16 cellular contexts compared by ENCODE assay signal in the genomic region with DNA sequence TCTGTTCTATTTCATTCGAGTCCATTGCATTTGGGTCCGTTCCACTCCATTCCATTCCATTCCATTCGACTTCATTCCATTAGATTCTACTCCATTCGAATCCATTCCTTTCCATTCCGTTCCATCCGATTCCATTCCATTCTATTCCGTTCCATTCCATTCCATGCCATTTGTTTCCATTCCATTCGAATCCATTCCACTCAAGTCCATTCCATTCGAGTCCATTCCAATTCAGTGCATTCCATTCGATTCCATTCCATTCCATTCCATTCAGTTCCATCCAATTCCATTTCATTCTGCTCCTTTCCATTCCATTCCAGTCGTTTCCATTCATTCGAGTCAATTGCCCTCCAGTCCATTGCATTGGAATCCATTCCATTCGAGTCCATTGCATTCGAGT.
DNase-seq lines count a peak whose midpoint lies in the region; ATAC-seq, FAIRE-seq and TF ChIP-seq lines count a peak whose summit lies in the region.
"Had no signal": no experiment of that assay in that cellular context is flagged by ENCODE, and none has a peak within 500 bp of the region (broad histone marks: within the 10 kb centered on the region; RNA-seq: fewer than 3 reads in every experiment).

No MANE protein-coding gene starts in this region.

- no peak for TF ChIP-seq RAD21 in IMR-90 (IDR thresholded peaks at IDR 0.05; ENCODE audit: low read length)

- H3K4me2 ChIP-seq in IMR-90 (ENCODE audit: low read depth, low read length), result no peak overlapping the region
- H3K4me2 ChIP-seq: BLaER1 treated with 17β-estradiol and CSF1 and Interleukin-3, amounts not matched to agents 10 nM and 100 nM had no signal

- no peaks in the 10 kb centered on the region for H3K4me1 ChIP-seq in IMR-90 (ENCODE audit: control insufficient read depth, insufficient read depth, low read length)
- no peaks in the 10 kb centered on the region for H3K4me1 ChIP-seq in lower lobe of right lung
- H3K4me1 ChIP-seq in upper lobe of right lung, result no peaks in the 10 kb centered on the region
- H3K4me1 ChIP-seq: BLaER1 treated with 17β-estradiol and CSF1 and Interleukin-3, amounts not matched to agents 10 nM and 100 nM had no signal

- H3K9me3 ChIP-seq in IMR-90 (ENCODE audit: control insufficient read depth, insufficient read depth, low read length), result peaks cover 35% of the 10 kb centered on the region
- no peaks in the 10 kb centered on the region for H3K9me3 ChIP-seq in lower lobe of right lung
- H3K9me3 ChIP-seq in upper lobe of right lung, result peaks cover 34% of the 10 kb centered on the region
- H3K9me3 ChIP-seq: BLaER1 treated with 17β-estradiol and CSF1 and Interleukin-3, amounts not matched to agents 10 nM and 100 nM had no signal

- no peak overlapping the region for H4K8ac ChIP-seq in IMR-90 (ENCODE audit: low read depth in 2 of 2, low read length in 2 of 2)

- no peaks in the 10 kb centered on the region for H3K4me1 Mint-ChIP-seq in osteocyte (ENCODE audit: unreplicated experiment)
- H3K4me1 Mint-ChIP-seq: H9 had no signal

- H3K14ac ChIP-seq in IMR-90 (replicated peaks; ENCODE audit: low read depth, low read length), result no peak overlapping the region

- no TSS peak for BruUV-seq in IMR-90 (replicated peaks; lab: Mats Ljungman, UMichigan)

- TF ChIP-seq CTCF in IMR-90 (conservative IDR thresholded peaks at IDR 0.05; ENCODE audit: low read depth, low read length) (no peak), bronchial epithelial cell (IDR thresholded peaks at IDR 0.05; ENCODE audit: insufficient read depth, low read length, severe bottlenecking) (no peak), lower lobe of right lung (IDR thresholded peaks at IDR 0.05) (no peak), upper lobe of right lung (IDR thresholded peaks at IDR 0.05) (no peak), osteocyte (IDR thresholded peaks at IDR 0.05) (no peak)

- H3K27me3 ChIP-seq in IMR-90 (ENCODE audit: control insufficient read depth, insufficient read depth, low read length), result no peaks in the 10 kb centered on the region
- no peaks in the 10 kb centered on the region for H3K27me3 ChIP-seq in bronchial epithelial cell (ENCODE audit: control insufficient read depth, insufficient read depth, low read length)
- no peaks in the 10 kb centered on the region for H3K27me3 ChIP-seq in lower lobe of right lung (ENCODE audit: low read depth)
- no peaks in the 10 kb centered on the region for H3K27me3 ChIP-seq in upper lobe of right lung
- H3K27me3 ChIP-seq: BLaER1 treated with 17β-estradiol and CSF1 and Interleukin-3, amounts not matched to agents 10 nM and 100 nM had no signal

- H3K27me3 Mint-ChIP-seq in osteocyte (ENCODE audit: unreplicated experiment), result no peaks in the 10 kb centered on the region

- H3K4me3 ChIP-seq in IMR-90 (ENCODE audit: insufficient read depth, low read depth, low read length) (no peak overlapping the region), bronchial epithelial cell (ENCODE audit: low read depth, low read length) (no peak overlapping the region), lower lobe of right lung (no peak overlapping the region), upper lobe of right lung (no peak overlapping the region)

- no peak overlapping the region for H3K9ac ChIP-seq in IMR-90 (ENCODE audit: low read depth, low read length)
- H3K9ac ChIP-seq: BLaER1 treated with 17β-estradiol and CSF1 and Interleukin-3, amounts not matched to agents 10 nM and 100 nM had no signal

- no peak overlapping the region for H2BK20ac ChIP-seq in IMR-90 (ENCODE audit: low read depth, low read length)

- H2AK5ac ChIP-seq in IMR-90 (ENCODE audit: low read depth, low read length), result no peak overlapping the region

- no peak overlapping the region for H3K18ac ChIP-seq in IMR-90 (ENCODE audit: low read depth, low read length)

- H3K9me1 ChIP-seq in IMR-90 (ENCODE audit: insufficient read depth, low read length), result no peaks in the 10 kb centered on the region

- no peak overlapping the region for H3K27ac ChIP-seq in IMR-90 (ENCODE audit: insufficient read depth, low read length)
- no peak overlapping the region for H3K27ac ChIP-seq in lower lobe of right lung
- no peak overlapping the region for H3K27ac ChIP-seq in upper lobe of right lung
- H3K27ac ChIP-seq: BLaER1 treated with 17β-estradiol and CSF1 and Interleukin-3, amounts not matched to agents 10 nM and 100 nM had no signal

- intact Hi-C loops in IMR-90 (cut with micrococcal nuclease), result no loop called here
- intact Hi-C loops in lower lobe of right lung (cut with DNase I), result no loop called here
- intact Hi-C loops in upper lobe of right lung (cut with DNase I), result no loop called here

- no peak overlapping the region for H3K56ac ChIP-seq in IMR-90 (ENCODE audit: extremely low read depth, insufficient read depth, low read length)

- H2BK15ac ChIP-seq in IMR-90 (ENCODE audit: low read depth, low read length), result no peak overlapping the region

- H2BK5ac ChIP-seq in IMR-90 (ENCODE audit: low read depth, low read length, poor library complexity, severe bottlenecking), result peak overlapping the region; percentile 38

- no peak overlapping the region for H3K23ac ChIP-seq in IMR-90 (ENCODE audit: low read depth, low read length)

- H2AFZ ChIP-seq in IMR-90 (replicated peaks; ENCODE audit: low read length, poor library complexity), result no peak overlapping the region

- no peak overlapping the region for H3K4me3 Mint-ChIP-seq in osteocyte (ENCODE audit: unreplicated experiment)
- H3K4me3 Mint-ChIP-seq: CD8-positive, alpha-beta T cell; H9 had no signal

- H3K36me3 ChIP-seq in IMR-90 (ENCODE audit: control insufficient read depth, insufficient read depth, low read length) (no peaks in the 10 kb centered on the region), bronchial epithelial cell (ENCODE audit: control insufficient read depth, insufficient read depth, low read length) (no peaks in the 10 kb centered on the region), lower lobe of right lung (no peaks in the 10 kb centered on the region), upper lobe of right lung (no peaks in the 10 kb centered on the region)
- H3K36me3 ChIP-seq: BLaER1 treated with 17β-estradiol and CSF1 and Interleukin-3, amounts not matched to agents 10 nM and 100 nM had no signal

- H3K27ac Mint-ChIP-seq in osteocyte (ENCODE audit: unreplicated experiment), result no peak overlapping the region
- H3K27ac Mint-ChIP-seq: CD8-positive, alpha-beta T cell; H9 had no signal

- dilution Hi-C loops in IMR-90 (cut with HindIII; ENCODE audit: low sequenced_read_pairs, unreplicated experiment), result no loop called here

- H4K20me1 ChIP-seq in IMR-90 (ENCODE audit: insufficient read depth, low read length), result no peaks in the 10 kb centered on the region
- H4K20me1 ChIP-seq: BLaER1 treated with 17β-estradiol and CSF1 and Interleukin-3, amounts not matched to agents 10 nM and 100 nM had no signal

- no peak for FAIRE-seq in bronchial epithelial cell (lab: Jason Lieb, UNC)
- FAIRE-seq: GM18507 had no signal

- no peak overlapping the region for H3K4ac ChIP-seq in IMR-90 (ENCODE audit: low read depth, low read length)

- no peak for TF ChIP-seq POLR2A in IMR-90 (IDR thresholded peaks at IDR 0.05; ENCODE audit: low read depth, low read length)

- ATAC-seq in IMR-90 (ENCODE audit: low read depth) (no peak), lower lobe of right lung (peak; percentile 20 to 34), upper lobe of right lung (peak; percentile 17), HG02981 (IDR thresholded peaks at IDR 0.05; ENCODE audit: unreplicated experiment) (no peak), GM21723 (IDR thresholded peaks at IDR 0.05; ENCODE audit: unreplicated experiment) (no peak)
- ATAC-seq: CD8-positive, alpha-beta T cell; Panc1 had no signal

- no peak overlapping the region for H2AK9ac ChIP-seq in IMR-90 (replicated peaks; ENCODE audit: low read depth, low read length, poor library complexity)

- in situ Hi-C loops in IMR-90 (cut with MboI; ENCODE audit: low sequenced_read_pairs), result no loop called here

- WGBS in IMR-90 (ENCODE audit: extremely low coverage in 2 of 2, insufficient read length in 1 of 2), 2 experiments, result 42 to 100% methylated on average over 6 to 14 of the region's 14 CpGs

- peak; percentile 35 for DNase-seq in IMR-90
- peak; percentile 32 for DNase-seq in bronchial epithelial cell (ENCODE audit: low read depth)
- DNase-seq in lower lobe of right lung, result no peak
- DNase-seq in upper lobe of right lung, result no peak
- DNase-seq in osteocyte (ENCODE audit: extremely low spot score, unreplicated experiment), result no peak
- DNase-seq: Calu3; CD8-positive, alpha-beta T cell; GF-D8; H9; NCI-H1105 treated with DMSO at 0.1 percent for 48 hours; NCI-H1694 had no signal

- peaks cover 10% of the 10 kb centered on the region for H3K36me3 Mint-ChIP-seq in osteocyte (ENCODE audit: unreplicated experiment)

- no peaks in the 10 kb centered on the region for H3K9me3 Mint-ChIP-seq in osteocyte (ENCODE audit: unreplicated experiment)
- H3K9me3 Mint-ChIP-seq: CD8-positive, alpha-beta T cell; H9 had no signal

- CTCF ChIA-PET in IMR-90 (lab: Yijun Ruan, JAX), result no interaction called here

- H4K91ac ChIP-seq in IMR-90 (ENCODE audit: insufficient read depth, low read depth, low read length), result no peak overlapping the region

- H4K5ac ChIP-seq in IMR-90 (ENCODE audit: low read depth, low read length), result no peak overlapping the region

- no peak overlapping the region for H2BK120ac ChIP-seq in IMR-90 (ENCODE audit: low read depth, low read length)

- POLR2A ChIA-PET in IMR-90 (lab: Charles Lee; ENCODE audit: unreplicated experiment), result no interaction called here

- no peaks in the 10 kb centered on the region for H3K79me1 ChIP-seq in IMR-90 (ENCODE audit: low read depth in 1 of 2, low read length in 2 of 2)

TF ChIP-seq in IMR-90, 13 proteins besides CTCF, POLR2A, EP300 and RAD21:
- TF ChIP-seq RCOR1 (IDR thresholded peaks at IDR 0.05; ENCODE audit: insufficient replicate concordance, low read length), result no peak

Comparison
In these comparisons a context has a peak if more than half of its experiments do, and no peak if none do; other contexts are left out.
1. ATAC-seq: peak in lower lobe of right lung (2 of 2) and upper lobe of right lung (single experiment); none in IMR-90 (single experiment), HG02981 (single experiment) and GM21723 (single experiment).
2. DNase-seq: peak in IMR-90 (single experiment) and bronchial epithelial cell (single experiment); none in lower lobe of right lung (single experiment), upper lobe of right lung (single experiment) and osteocyte (single experiment).